ENCODE assay signal across 1 cellular context in genomic region chr4:7206856-7207567, GRCh38.
TF ChIP-seq lines count a peak whose summit lies in the region.

No MANE protein-coding gene starts in this region.

TF ChIP-seq in IMR-90, 13 proteins besides CTCF, POLR2A, EP300 and RAD21 (continued from another document):
- TF ChIP-seq USF2 (IDR thresholded peaks at IDR 0.05; ENCODE audit: low read depth, low read length) (no peak), MXI1 (IDR thresholded peaks at IDR 0.05; ENCODE audit: borderline replicate concordance, low read depth, low read length) (no peak), RFX5 (IDR thresholded peaks at IDR 0.05; ENCODE audit: low read depth, low read length) (no peak), CEBPB (IDR thresholded peaks at IDR 0.05; ENCODE audit: low read depth, low read length) (no peak), MAFK (IDR thresholded peaks at IDR 0.05; ENCODE audit: low read depth, low read length) (no peak), CHD1 (IDR thresholded peaks at IDR 0.05; ENCODE audit: low read depth, low read length) (no peak), RCOR1 (IDR thresholded peaks at IDR 0.05; ENCODE audit: insufficient replicate concordance, low read length) (no peak), FOS (IDR thresholded peaks at IDR 0.05; ENCODE audit: low read depth, low read length) (peak; percentile 87)
